Comparison of ENCODE assay signal across 15 cellular contexts in the genomic region with DNA sequence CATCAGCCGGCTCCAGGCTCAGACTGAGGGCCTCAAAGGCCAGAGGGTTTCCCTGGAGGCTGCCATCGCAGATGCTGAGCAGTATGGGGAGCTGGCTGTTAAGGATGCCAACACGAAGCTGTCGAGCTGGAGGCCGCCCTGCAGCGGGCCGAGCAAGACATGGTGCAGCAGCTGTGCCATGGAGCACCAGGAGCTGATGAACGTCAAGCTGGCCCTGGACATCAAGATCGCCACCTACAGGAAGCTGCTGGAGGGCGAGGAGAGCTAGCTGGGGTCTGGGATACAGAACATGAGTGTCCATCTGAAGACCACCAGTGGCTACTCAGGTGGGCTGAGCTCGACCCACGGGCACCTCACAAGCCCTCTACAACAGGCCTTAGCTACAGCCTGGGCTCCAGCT. TPM values are rescaled to one million over a fixed set of nuclear protein-coding genes. Genes with fewer than 3 reads are reported as not detected.
DNase-seq lines count a peak whose midpoint lies in the region; ATAC-seq, FAIRE-seq and TF ChIP-seq lines count a peak whose summit lies in the region.
"Had no signal": no experiment of that assay in that cellular context is flagged by ENCODE, and none has a peak within 500 bp of the region (broad histone marks: within the 10 kb centered on the region; RNA-seq: fewer than 3 reads in every experiment).

No MANE protein-coding gene starts in this region.

- 83% methylated on average over 4 of the region's 12 CpGs for WGBS in mammary epithelial cell (ENCODE audit: low coverage, missing lambda C conversion rate)

- peaks cover 37 to 46% of the 10 kb centered on the region in 2 donors for H3K27me3 Mint-ChIP-seq in T-cell

- dilution Hi-C loops in endothelial cell of umbilical vein (cut with MboI; ENCODE audit: extremely low pct_ligation_motif_present, low sequenced_read_pairs) = no loop called here
- dilution Hi-C loops in mammary epithelial cell (cut with HindIII; ENCODE audit: low sequenced_read_pairs) = no loop called here

- H3K4me1 ChIP-seq in Loucy (ENCODE audit: insufficient read depth, low read length, poor library complexity, severe bottlenecking) (no peaks in the 10 kb centered on the region), endothelial cell of umbilical vein (ENCODE audit: control insufficient read depth, extremely low read depth, insufficient read depth, low read length) (no peaks in the 10 kb centered on the region), mammary epithelial cell (ENCODE audit: insufficient read depth, low read length) (peaks cover 7% of the 10 kb centered on the region)

- intact Hi-C loops in endothelial cell of umbilical vein (cut with micrococcal nuclease) = no loop called here
- intact Hi-C loops in mammary epithelial cell (cut with micrococcal nuclease) = no loop called here

- no peaks in the 10 kb centered on the region for H3K36me3 ChIP-seq in Loucy (ENCODE audit: insufficient read depth, low read length)
- no peaks in the 10 kb centered on the region for H3K36me3 ChIP-seq in endothelial cell of umbilical vein (ENCODE audit: control insufficient read depth in 2 of 2, extremely low read depth in 1 of 2, insufficient read depth in 2 of 2, low read length in 2 of 2)
- H3K36me3 ChIP-seq in mammary epithelial cell (ENCODE audit: insufficient read depth, low read length) = no peaks in the 10 kb centered on the region

- H3K36me3 Mint-ChIP-seq in T-cell = no peaks in the 10 kb centered on the region
- H3K36me3 Mint-ChIP-seq: CD8-positive, alpha-beta memory T cell had no signal

- BruUV-seq in endothelial cell of umbilical vein (replicated peaks; lab: Mats Ljungman, UMichigan) (no TSS peak), mammary epithelial cell (replicated peaks; lab: Mats Ljungman, UMichigan) (no TSS peak)

- H3K4me3 Mint-ChIP-seq in T-cell = no peak overlapping the region
- H3K4me3 Mint-ChIP-seq: activated CD4-positive, alpha-beta T cell treated with anti-CD3 and anti-CD28 coated beads, Interleukin-2, amount 10 ng/mL, durations not matched to agents 24 days and 14 days; CD8-positive, alpha-beta memory T cell had no signal

- H2AFZ ChIP-seq in Loucy (ENCODE audit: low read length) (no peak overlapping the region), endothelial cell of umbilical vein (ENCODE audit: low read depth, low read length) (no peak overlapping the region), mammary epithelial cell (ENCODE audit: low read depth, low read length) (no peak overlapping the region)

- H3K4me2 ChIP-seq in Loucy (ENCODE audit: low read depth, low read length, poor library complexity, severe bottlenecking) (no peak overlapping the region), endothelial cell of umbilical vein (ENCODE audit: insufficient read depth, low read length) (no peak overlapping the region), mammary epithelial cell (ENCODE audit: insufficient read depth, low read depth, low read length) (no peak overlapping the region)

- no peak for ATAC-seq in GM19324 (IDR thresholded peaks at IDR 0.05; ENCODE audit: low FRiP score, unreplicated experiment)
- ATAC-seq in T-cell (replicated peaks in 1 of 4) = no peak

- H3K9me3 ChIP-seq in Loucy (ENCODE audit: insufficient read depth, low read depth, low read length) (no peaks in the 10 kb centered on the region), endothelial cell of umbilical vein (replicated peaks; ENCODE audit: control insufficient read depth, insufficient read depth, low read length) (no peaks in the 10 kb centered on the region), mammary epithelial cell (replicated peaks; ENCODE audit: insufficient read depth, low read length) (no peaks in the 10 kb centered on the region)

- CTCF ChIA-PET in endothelial cell of umbilical vein (lab: Charles Lee) (interaction anchor here (0.8 to 5.4 kb wide), 8 partner anchors 10 to 411 kb away, joined by 3 to 70 read pairs (median 4); no protein-coding TSS in a partner anchor), mammary epithelial cell (lab: Charles Lee; ENCODE audit: low non-redundant PET) (interaction anchor here (0.6 kb wide), 1 partner anchor 299 kb away, joined by 3 read pairs; no protein-coding TSS in a partner anchor), T-cell (lab: Charles Lee) (interaction anchor here in 1 of 2 donors (0.5 to 0.9 kb wide), 3 partner anchors 12 to 1052 kb away, joined by 3 to 4 read pairs (median 3); no protein-coding TSS in a partner anchor)

- in situ Hi-C loops in mammary epithelial cell (cut with MboI; ENCODE audit: low sequenced_read_pairs in 2 of 2) = no loop called here

- H3K27me3 ChIP-seq in Loucy (ENCODE audit: insufficient read depth, low read length, poor library complexity, severe bottlenecking) (no peaks in the 10 kb centered on the region), endothelial cell of umbilical vein (ENCODE audit: control insufficient read depth in 2 of 2, insufficient read depth in 2 of 2, low read length in 2 of 2) (peaks cover 0 to 3% of the 10 kb centered on the region in 2 experiments), mammary epithelial cell (ENCODE audit: insufficient read depth, low read length) (no peaks in the 10 kb centered on the region)

- H3K4me3 ChIP-seq in Loucy (ENCODE audit: low read length, poor library complexity, severe bottlenecking) = no peak overlapping the region
- H3K4me3 ChIP-seq in endothelial cell of umbilical vein (replicated peaks in 1 of 3; ENCODE audit: insufficient read depth in 1 of 3, low read depth in 1 of 3, low read length in 3 of 3) = no peak overlapping the region
- H3K4me3 ChIP-seq in mammary epithelial cell (replicated peaks in 1 of 3; ENCODE audit: insufficient read depth in 1 of 3, low read depth in 2 of 3, low read length in 3 of 3) = no peak overlapping the region

- no peaks in the 10 kb centered on the region for H3F3A ChIP-seq in Loucy (ENCODE audit: low read depth)

- H4K20me1 ChIP-seq in Loucy (ENCODE audit: insufficient read depth, low read length, poor library complexity, severe bottlenecking) = no peaks in the 10 kb centered on the region
- no peaks in the 10 kb centered on the region for H4K20me1 ChIP-seq in endothelial cell of umbilical vein (replicated peaks; ENCODE audit: control insufficient read depth, extremely low read depth, insufficient read depth, low read length)
- no peaks in the 10 kb centered on the region for H4K20me1 ChIP-seq in mammary epithelial cell (ENCODE audit: insufficient read depth, low read length)

- TF ChIP-seq CTCF in 22Rv1 (IDR thresholded peaks at IDR 0.05) (peak; percentile 44), D721Med (IDR thresholded peaks at IDR 0.05; ENCODE audit: insufficient read depth, missing control alignments) (peak; percentile 4), Loucy (conservative IDR thresholded peaks at IDR 0.05; ENCODE audit: low read length) (peak; percentile 58), endothelial cell of umbilical vein (IDR thresholded peaks at IDR 0.05; ENCODE audit: extremely low read depth in 1 of 2, insufficient read depth in 1 of 2, low read depth in 1 of 2, low read length in 2 of 2) (peak; percentile 16 to 17), mammary epithelial cell (conservative IDR thresholded peaks at IDR 0.05 in 1 of 2, IDR thresholded peaks at IDR 0.05 in 1 of 2; ENCODE audit: extremely low read depth in 1 of 2, insufficient read depth in 1 of 2, low read depth in 1 of 2, low read length in 2 of 2) (no peak)

- H3K27ac Mint-ChIP-seq in T-cell = no peak overlapping the region
- H3K27ac Mint-ChIP-seq: activated CD4-positive, alpha-beta T cell treated with anti-CD3 and anti-CD28 coated beads, Interleukin-2, amount 10 ng/mL, durations not matched to agents 24 days and 14 days; CD8-positive, alpha-beta memory T cell had no signal

- H3K9ac ChIP-seq in Loucy (ENCODE audit: low read depth, low read length, poor library complexity, severe bottlenecking) (no peak overlapping the region), endothelial cell of umbilical vein (replicated peaks; ENCODE audit: extremely low read depth, insufficient read depth, low read length) (no peak overlapping the region), mammary epithelial cell (ENCODE audit: insufficient read depth, low read length) (no peak overlapping the region)

- H3K27ac ChIP-seq in 22Rv1 (no peak overlapping the region), endothelial cell of umbilical vein (ENCODE audit: insufficient read depth, low read depth, low read length) (no peak overlapping the region), mammary epithelial cell (ENCODE audit: insufficient read depth, low read depth, low read length) (no peak overlapping the region)

- POLR2A ChIA-PET in endothelial cell of umbilical vein (lab: Charles Lee) = no interaction called here
- POLR2A ChIA-PET in T-cell (lab: Charles Lee) = interaction anchor here in 1 of 2 donors (0.6 kb wide), 1 partner anchor 980 kb away, joined by 5 read pairs; no protein-coding TSS in a partner anchor

- no peak for TF ChIP-seq POLR2A in endothelial cell of umbilical vein (IDR thresholded peaks at IDR 0.05; ENCODE audit: low read depth, low read length)

- no peaks in the 10 kb centered on the region for H3K9me3 Mint-ChIP-seq in T-cell
- H3K9me3 Mint-ChIP-seq: activated CD4-positive, alpha-beta T cell treated with anti-CD3 and anti-CD28 coated beads, Interleukin-2, amount 10 ng/mL, durations not matched to agents 24 days and 14 days; CD8-positive, alpha-beta memory T cell had no signal

- DNase-seq in D721Med (ENCODE audit: insufficient read length, low spot score) (no peak), endothelial cell of umbilical vein (ENCODE audit: low read depth, low spot score) (no peak), cerebellum (ENCODE audit: low spot score) (no peak), mammary epithelial cell (no peak), T-cell (no peak)
- DNase-seq: activated CD4-positive, alpha-beta T cell treated with anti-CD3 and anti-CD28 coated beads, Interleukin-2, amount 10 ng/mL, durations not matched to agents 24 days and 14 days; activated gamma-delta T cell; CD8-positive, alpha-beta memory T cell; central memory CD4-positive, alpha-beta T cell; NCI-H1930; stimulated activated CD4-positive, alpha-beta T cell treated with anti-CD3 and anti-CD28 coated beads, Interleukin-4, amount 100 ng/mL, for 1 hour; stimulated activated naive CD4-positive, alpha-beta T cell treated with Interleukin-2 at 50 U/mL for 16 hours had no signal

- H3K79me2 ChIP-seq in Loucy (ENCODE audit: insufficient read depth, low read length) (no peaks in the 10 kb centered on the region), endothelial cell of umbilical vein (ENCODE audit: control insufficient read depth, insufficient read depth, low read length) (no peaks in the 10 kb centered on the region), mammary epithelial cell (ENCODE audit: insufficient read depth, low read length) (no peaks in the 10 kb centered on the region)

- FAIRE-seq in D721Med (lab: Jason Lieb, UNC) (no peak), endothelial cell of umbilical vein (lab: Jason Lieb, UNC) (no peak)

- peaks cover 10 to 15% (median 13%) of the 10 kb centered on the region in 3 donors for H3K4me1 Mint-ChIP-seq in T-cell

- H3K9me1 ChIP-seq in endothelial cell of umbilical vein (replicated peaks; ENCODE audit: control insufficient read depth, extremely low read depth, insufficient read depth, low read length) = no peaks in the 10 kb centered on the region

- no peaks in the 10 kb centered on the region for H3K9me2 ChIP-seq in Loucy (replicated peaks; ENCODE audit: low read depth, low read length)

RNA-seq across cellular contexts. Expression of gene SCUBE2, which starts 4.0 kb away (rescaled TPM):
- 1.6 and 3.5 TPM in 2 replicates for total RNA-seq in endothelial cell of umbilical vein
- 0.54 and 0.55 TPM in 2 replicates for polyA plus RNA-seq in endothelial cell of umbilical vein
- 0.25 and 0.66 TPM in 2 replicates for polyA plus RNA-seq in endothelial cell of umbilical vein (2011; cell fraction: cytosol; rRNA removed)
- 1.2 and 1.4 TPM in 2 replicates for polyA plus RNA-seq in endothelial cell of umbilical vein (2011; cell fraction: nucleus; rRNA removed)
- 0.87 and 1.2 TPM in 2 replicates for polyA plus RNA-seq in endothelial cell of umbilical vein (2012)
- polyA minus RNA-seq in endothelial cell of umbilical vein = 0.17 and 0.80 TPM in 2 replicates
- polyA minus RNA-seq in endothelial cell of umbilical vein (2011; cell fraction: cytosol; rRNA and poly(A)+ RNA removed) = not detected
- polyA minus RNA-seq in endothelial cell of umbilical vein (2011; cell fraction: nucleus; rRNA and poly(A)+ RNA removed) = 2.0 and 3.4 TPM in 2 replicates
- total RNA-seq in cerebellum = 26.9 TPM
- 1 to 10 TPM; 1.2 to 5.5 TPM for total RNA-seq in mammary epithelial cell
- polyA plus RNA-seq in mammary epithelial cell = 0.57 TPM
- polyA minus RNA-seq in mammary epithelial cell = not detected
- total RNA-seq in T-cell = 1 to 10 TPM in 1 of 5 donors, under 1 TPM in 3, not detected in 1; 0.22 to 1.3 (median 0.77) TPM
- total RNA-seq: activated CD4-positive, alpha-beta T cell treated with anti-CD3 and anti-CD28 coated beads, Interleukin-2, amount 10 ng/mL, durations not matched to agents 24 days and 14 days had no signal
- polyA plus RNA-seq: CD8-positive, alpha-beta memory T cell had no signal

Comparison
In these comparisons a context has a peak if more than half of its experiments do, and no peak if none do; other contexts are left out.
1. CTCF ChIP-seq: peak in 22Rv1 (single experiment), D721Med (single experiment), Loucy (single experiment) and endothelial cell of umbilical vein (2 of 2); none in mammary epithelial cell (0 of 2).